In genomic region chr6:4382362-4382853, GRCh38 we compare ENCODE assay signal across 21 cellular contexts.
"Had no signal": no experiment of that assay in that cellular context is flagged by ENCODE, and none has a peak within 500 bp of the region (broad histone marks: within the 10 kb centered on the region; RNA-seq: fewer than 3 reads in every experiment).

No MANE protein-coding gene starts in this region.

- H3K27me3 ChIP-seq: foreskin keratinocyte, neutrophil, transverse colon had no signal

- H3K36me3 ChIP-seq: esophagus squamous epithelium, neutrophil, stomach, thoracic aorta, transverse colon had no signal

- FAIRE-seq: kidney had no signal

- DNase-seq: effector memory CD4-positive, alpha-beta T cell; esophagus squamous epithelium; foreskin keratinocyte; immature natural killer cell; kidney; left colon; left ventricle myocardium superior; mesendoderm; naive thymus-derived CD4-positive, alpha-beta T cell; stimulated activated CD4-positive, alpha-beta T cell treated with anti-CD3 and anti-CD28 coated beads, Interleukin-2, amount 100 ng/mL, for 24 hours; stimulated activated CD4-positive, alpha-beta T cell treated with anti-CD3 and anti-CD28 coated beads, Interleukin-4, amount 100 ng/mL, for 4 hours; stimulated activated naive CD4-positive, alpha-beta T cell; stomach; substantia nigra; transverse colon had no signal

- H3K4me1 ChIP-seq: esophagus squamous epithelium, foreskin keratinocyte, stomach, transverse colon had no signal

- H3K4me1 Mint-ChIP-seq: immature natural killer cell; naive thymus-derived CD4-positive, alpha-beta T cell had no signal

- H3K27ac Mint-ChIP-seq: immature natural killer cell; naive thymus-derived CD4-positive, alpha-beta T cell had no signal

- H3K4me3 ChIP-seq: coronary artery, esophagus squamous epithelium, lung, stomach, thoracic aorta, transverse colon had no signal

- H3K4me3 Mint-ChIP-seq: immature natural killer cell; naive thymus-derived CD4-positive, alpha-beta T cell had no signal

- ATAC-seq: foreskin keratinocyte; left colon; left ventricle myocardium superior; naive thymus-derived CD4-positive, alpha-beta T cell; sciatic nerve had no signal

- H3K27ac ChIP-seq: coronary artery, epithelial cell of prostate, esophagus squamous epithelium, foreskin keratinocyte, neutrophil, stomach, thoracic aorta, transverse colon had no signal
